22 cellular contexts compared by ENCODE assay signal in the genomic region with DNA sequence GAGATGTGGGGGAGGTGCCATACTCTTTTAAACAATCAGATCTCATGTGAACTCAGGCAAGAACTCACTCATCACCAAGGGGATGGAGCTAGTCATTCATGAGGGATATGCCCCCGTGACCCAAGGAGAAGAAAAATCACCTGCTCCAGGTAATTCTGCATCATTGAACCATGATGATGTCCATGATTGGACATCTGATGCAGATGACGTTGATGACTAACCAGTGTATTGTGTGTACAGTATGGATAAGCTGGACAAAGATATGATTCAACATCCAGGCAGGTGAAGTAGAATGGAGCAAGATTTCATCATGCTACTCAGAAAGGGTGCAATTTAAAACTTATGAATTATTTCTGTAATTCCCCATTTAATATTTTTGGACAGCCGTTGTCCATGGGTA.
DNase-seq lines count a peak whose midpoint lies in the region; ATAC-seq, FAIRE-seq and TF ChIP-seq lines count a peak whose summit lies in the region.
"Had no signal": no experiment of that assay in that cellular context is flagged by ENCODE, and none has a peak within 500 bp of the region (broad histone marks: within the 10 kb centered on the region; RNA-seq: fewer than 3 reads in every experiment).

No MANE protein-coding gene starts in this region.

- no peak for TF ChIP-seq CTCF in HepG2 (CRISPR knock-in tag; IDR thresholded peaks at IDR 0.05)
- TF ChIP-seq CTCF in right lobe of liver (IDR thresholded peaks at IDR 0.05): no peak
- TF ChIP-seq CTCF in RWPE1 (conservative IDR thresholded peaks at IDR 0.05; ENCODE audit: low read depth): no peak
- TF ChIP-seq CTCF in vagina (IDR thresholded peaks at IDR 0.05): no peak

- TF ChIP-seq EP300 in HepG2 (IDR thresholded peaks at IDR 0.05; ENCODE audit: low read depth in 2 of 2, low read length in 2 of 2): no peak
- no peak for TF ChIP-seq EP300 in HepG2 (CRISPR knock-in tag; IDR thresholded peaks at IDR 0.05; ENCODE audit: borderline replicate concordance)

- intact Hi-C loops in HepG2 (cut with micrococcal nuclease; ENCODE audit: unreplicated experiment): no loop called here
- intact Hi-C loops in right lobe of liver (cut with DNase I): no loop called here
- intact Hi-C loops in vagina (cut with DNase I): no loop called here

- POLR2A ChIA-PET in HepG2 (lab: Yijun Ruan, JAX): no interaction called here
- POLR2A ChIA-PET in RWPE1 (lab: Yijun Ruan, JAX; ENCODE audit: low non-redundant PET): no interaction called here

- no peaks in the 10 kb centered on the region for H4K20me1 ChIP-seq in HepG2 (ENCODE audit: insufficient read depth, low read length)

- H3K9ac ChIP-seq in HepG2 (ENCODE audit: insufficient read depth, low read depth, low read length): no peak overlapping the region
- H3K9ac ChIP-seq: GM23248 had no signal

- WGBS in HepG2 (ENCODE audit: low lambda C conversion rate): 0% methylated on average over 3 of the region's 3 CpGs
- 14% methylated on average over 2 of the region's 3 CpGs for WGBS in right lobe of liver (ENCODE audit: insufficient coverage, low coverage, low lambda C conversion rate, missing lambda C conversion rate)

- BruUV-seq in HepG2 (replicated peaks; lab: Mats Ljungman, UMichigan): no TSS peak

- H3K36me3 ChIP-seq in HepG2 (replicated peaks in 1 of 2; ENCODE audit: control insufficient read depth in 1 of 2, insufficient read depth in 2 of 2, low read length in 2 of 2) (no peaks in the 10 kb centered on the region), right lobe of liver (no peaks in the 10 kb centered on the region), vagina (no peaks in the 10 kb centered on the region)
- H3K36me3 ChIP-seq: HAP-1 had no signal

- H3K27me3 ChIP-seq in HepG2 (ENCODE audit: control insufficient read depth in 1 of 2, insufficient read depth in 2 of 2, low read length in 2 of 2) (no peaks in the 10 kb centered on the region), right lobe of liver (no peaks in the 10 kb centered on the region), vagina (no peaks in the 10 kb centered on the region)

- TF ChIP-seq POLR2A in HepG2 (IDR thresholded peaks at IDR 0.05; ENCODE audit: insufficient read depth in 1 of 2, low read depth in 2 of 2, low read length in 2 of 2) (no peak), right lobe of liver (IDR thresholded peaks at IDR 0.05) (no peak), vagina (IDR thresholded peaks at IDR 0.05) (no peak)

- H3K4me1 ChIP-seq in HepG2 (ENCODE audit: insufficient read depth, low read length) (no peaks in the 10 kb centered on the region), right lobe of liver (no peaks in the 10 kb centered on the region), vagina (no peaks in the 10 kb centered on the region)
- H3K4me1 ChIP-seq: HAP-1 had no signal

- no peak overlapping the region for H3K27ac ChIP-seq in HepG2 (ENCODE audit: extremely low read length, insufficient read depth, low read length)
- H3K27ac ChIP-seq in right lobe of liver: no peak overlapping the region
- H3K27ac ChIP-seq in RWPE1: no peak overlapping the region
- no peak overlapping the region for H3K27ac ChIP-seq in vagina
- H3K27ac ChIP-seq: C4-2B, GM23248 had no signal

- in situ Hi-C loops in HepG2 (cut with HindIII; ENCODE audit: extremely low pct_ligation_motif_present, low pct_unique_long_range_greater_than_20kb) (no loop called here), KBM-7 (cut with MboI; ENCODE audit: low pct_unique_long_range_greater_than_20kb, low sequenced_read_pairs) (no loop called here)

- no peak for TF ChIP-seq RAD21 in HepG2 (CRISPR knock-in tag; IDR thresholded peaks at IDR 0.05)

- CTCF ChIA-PET in HepG2 (lab: Yijun Ruan, JAX; ENCODE audit: low intra/inter-chr PET ratio, low total read pairs): no interaction called here
- CTCF ChIA-PET in RWPE1 (lab: Yijun Ruan, JAX): interaction anchor here (0.9 kb wide), 1 partner anchor 264 kb away, joined by 4 read pairs; no protein-coding TSS in a partner anchor

- DNase-seq in HepG2 (ENCODE audit: low spot score) (no peak), right lobe of liver (no peak), RWPE1 (ENCODE audit: low spot score) (peak; percentile 16), KBM-7 (no peak), vagina (ENCODE audit: extremely low spot score in 2 of 2) (no peak)
- DNase-seq in stimulated activated CD4-positive, alpha-beta T cell treated with anti-CD3 and anti-CD28 coated beads, Interleukin-4, amount 100 ng/mL, for 4 hours: no peak
- DNase-seq in activated CD4-positive, CD25-positive, alpha-beta regulatory T cell treated with anti-CD3 and anti-CD28 coated beads, Interleukin-2, amount 50 U/mL, for 72 hours: no peak
- DNase-seq: AML-193; CD8-positive, alpha-beta memory T cell; GM23248; IMR-90; Karpas-422; NCI-H1694; NCI-H2081; NCI-H2171; NCI-H524 treated with DMSO at 0.1 percent for 48 hours; RPMI8226 had no signal

- no peak overlapping the region for H2AFZ ChIP-seq in HepG2 (ENCODE audit: low read length)
- H2AFZ ChIP-seq: GM23248 had no signal

- H3K9me3 ChIP-seq in HepG2 (ENCODE audit: low read length): 0 out of 2 replicates have a peak, but pooled peaks cover 4% of the 10 kb centered on the region
- H3K9me3 ChIP-seq in right lobe of liver: no peaks in the 10 kb centered on the region
- no peaks in the 10 kb centered on the region for H3K9me3 ChIP-seq in vagina
- H3K9me3 ChIP-seq: HAP-1 had no signal

- ATAC-seq in HepG2 (no peak), right lobe of liver (no peak), esophagus mucosa (peak; percentile 98)
- ATAC-seq: SK-N-SH treated with all-trans-retinoic acid at 6 μM for 48 hours had no signal

- H3K4me3 ChIP-seq in HepG2 (replicated peaks in 1 of 3; ENCODE audit: insufficient read depth in 1 of 3, low read depth in 2 of 3, low read length in 3 of 3): no peak overlapping the region
- no peak overlapping the region for H3K4me3 ChIP-seq in right lobe of liver
- H3K4me3 ChIP-seq in vagina: no peak overlapping the region
- H3K4me3 ChIP-seq: GM23248, HAP-1 had no signal

- no peak overlapping the region for H3K4me2 ChIP-seq in HepG2 (ENCODE audit: low read depth, low read length)

- FAIRE-seq in HepG2 (lab: Jason Lieb, UNC): no peak
- FAIRE-seq: HTR-8/SVneo had no signal

- H3K79me2 ChIP-seq in HepG2 (ENCODE audit: insufficient read depth, low read length): no peaks in the 10 kb centered on the region

TF ChIP-seq in HepG2, 621 proteins besides CTCF, POLR2A, EP300 and RAD21:
- TF ChIP-seq HOXA3 (CRISPR knock-in tag; IDR thresholded peaks at IDR 0.05): no peak
- peak; percentile 41; the same call in 1 of the 2 replicates for TF ChIP-seq CREB1 (IDR thresholded peaks at IDR 0.05)
- TF ChIP-seq CREB1 (CRISPR knock-in tag; IDR thresholded peaks at IDR 0.05): no peak
TF ChIP-seq in HepG2: peak in this region for 1.
